In the genomic region with DNA sequence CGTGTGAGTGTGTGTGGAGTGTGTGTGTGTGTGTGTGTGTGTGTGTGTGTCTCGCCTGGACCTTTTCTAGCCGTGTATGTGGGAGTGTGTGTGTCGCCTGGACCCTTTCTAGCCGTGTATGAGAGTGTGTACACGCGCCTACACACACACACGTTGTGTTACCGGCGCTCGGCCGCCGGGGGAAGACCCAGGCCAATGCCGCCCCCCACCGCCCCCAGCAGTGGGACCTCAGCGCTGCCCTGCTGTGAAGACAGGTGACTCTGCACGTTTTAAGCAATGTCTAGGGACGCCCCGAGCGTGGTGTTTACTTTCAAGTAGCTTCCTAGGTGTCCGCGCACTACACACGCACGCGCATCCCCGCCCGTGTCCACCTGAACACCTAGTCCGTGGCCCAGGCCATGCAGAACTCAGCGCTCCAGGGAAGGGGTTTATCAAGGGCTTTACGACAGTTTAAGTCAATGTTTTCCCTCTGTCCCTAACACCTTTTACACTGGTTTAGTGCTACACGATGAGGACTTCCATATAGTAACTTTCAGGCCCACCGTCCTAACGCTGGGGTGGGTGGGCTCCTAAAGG, we compare ENCODE assay signal across 8 cellular contexts. TPM values are rescaled to one million over a fixed set of nuclear protein-coding genes. Genes with fewer than 3 reads are reported as not detected.
DNase-seq lines count a peak whose midpoint lies in the region; ATAC-seq and TF ChIP-seq lines count a peak whose summit lies in the region.

No MANE protein-coding gene starts in this region.

- DNase-seq in CD4-positive, CD25-positive, alpha-beta regulatory T cell = peak in 2 of 3 donors; percentile 26 to 58
- DNase-seq in NAMALWA (ENCODE audit: low spot score) (peak; percentile 41), suprapubic skin (ENCODE audit: low spot score in 2 of 2) (peak; percentile 76 to 84)
- peak; percentile 62 for DNase-seq in activated CD4-positive, alpha-beta T cell treated with anti-CD3 and anti-CD28 coated beads for 48 hours

- H3K4me3 ChIP-seq in CD4-positive, CD25-positive, alpha-beta regulatory T cell (ENCODE audit: low read depth, low read length) = peak overlapping the region; percentile 45
- peak overlapping the region; percentile 35 for H3K4me3 ChIP-seq in ectodermal cell (ENCODE audit: insufficient read depth, low read depth, low read length)
- H3K4me3 ChIP-seq in mesodermal cell (ENCODE audit: extremely low read depth, insufficient read depth, low read length, poor library complexity, severe bottlenecking) = peak overlapping the region; percentile 43
- H3K4me3 ChIP-seq in suprapubic skin = peak overlapping the region; percentile 81

- peak overlapping the region; percentile 53 for H3K27ac ChIP-seq in CD4-positive, CD25-positive, alpha-beta regulatory T cell (ENCODE audit: insufficient read depth, low read length, poor library complexity, severe bottlenecking)
- H3K27ac ChIP-seq in ectodermal cell (ENCODE audit: insufficient read depth, low read depth, low read length, poor library complexity, severe bottlenecking) (no peak overlapping the region), mesodermal cell (ENCODE audit: low read depth, low read length, severe bottlenecking) (peak overlapping the region; percentile 49), suprapubic skin (peak overlapping the region; percentile 85)

- no peak for TF ChIP-seq POLR2A in suprapubic skin (IDR thresholded peaks at IDR 0.05)

- peak overlapping the region; percentile 56 to 95 (median 90) for H3K27ac Mint-ChIP-seq in CD4-positive, CD25-positive, alpha-beta regulatory T cell

- peaks cover 0 to 2% (median 0%) of the 10 kb centered on the region in 7 donors for H3K9me3 Mint-ChIP-seq in CD4-positive, CD25-positive, alpha-beta regulatory T cell

- no peaks in the 10 kb centered on the region for H3K9me3 ChIP-seq in CD4-positive, CD25-positive, alpha-beta regulatory T cell (ENCODE audit: control insufficient read depth in 2 of 2, low read length in 2 of 2)
- H3K9me3 ChIP-seq in ectodermal cell (ENCODE audit: control insufficient read depth, low read length) (no peaks in the 10 kb centered on the region), mesodermal cell (ENCODE audit: control insufficient read depth, low read length) (no peaks in the 10 kb centered on the region), suprapubic skin (no peaks in the 10 kb centered on the region)

- H3K36me3 ChIP-seq in CD4-positive, CD25-positive, alpha-beta regulatory T cell (ENCODE audit: control insufficient read depth, insufficient read depth, low read length) = no peaks in the 10 kb centered on the region
- H3K36me3 ChIP-seq in ectodermal cell (ENCODE audit: control insufficient read depth, insufficient read depth, low read length) (no peaks in the 10 kb centered on the region), mesodermal cell (ENCODE audit: control insufficient read depth, insufficient read depth, low read length) (no peaks in the 10 kb centered on the region), suprapubic skin (no peaks in the 10 kb centered on the region)

- peaks cover 5% of the 10 kb centered on the region for H3K27me3 Mint-ChIP-seq in CD4-positive, CD25-positive, alpha-beta regulatory T cell

- ATAC-seq in CD4-positive, CD25-positive, alpha-beta regulatory T cell (ENCODE audit: low read depth in 2 of 2) = no peak
- ATAC-seq in GM21526 (IDR thresholded peaks at IDR 0.05; ENCODE audit: low FRiP score, unreplicated experiment) (peak; percentile 3), GM18861 (IDR thresholded peaks at IDR 0.05; ENCODE audit: unreplicated experiment) (no peak)

- WGBS in ectodermal cell, 2 experiments = 33 to 34% methylated on average over 33 of the region's 33 CpGs
- WGBS in mesodermal cell (ENCODE audit: insufficient coverage in 2 of 2), 2 experiments = 43 to 51% methylated on average over 21 to 31 of the region's 33 CpGs
- 23% methylated on average over 23 of the region's 33 CpGs for WGBS in suprapubic skin

- H3K27me3 ChIP-seq in CD4-positive, CD25-positive, alpha-beta regulatory T cell (ENCODE audit: control insufficient read depth, insufficient read depth, low read length) = no peaks in the 10 kb centered on the region
- H3K27me3 ChIP-seq in ectodermal cell (ENCODE audit: control insufficient read depth, insufficient read depth, low read length, poor library complexity, severe bottlenecking) (peaks cover 41% of the 10 kb centered on the region), suprapubic skin (no peaks in the 10 kb centered on the region)

- peaks cover 4% of the 10 kb centered on the region for H3K36me3 Mint-ChIP-seq in CD4-positive, CD25-positive, alpha-beta regulatory T cell

- H3K4me3 Mint-ChIP-seq in CD4-positive, CD25-positive, alpha-beta regulatory T cell = peak overlapping the region; percentile 89 to 96 (median 92)

- TF ChIP-seq CTCF in suprapubic skin (IDR thresholded peaks at IDR 0.05) = no peak

- peaks cover 9 to 41% (median 27%) of the 10 kb centered on the region in 4 donors for H3K4me1 Mint-ChIP-seq in CD4-positive, CD25-positive, alpha-beta regulatory T cell

- H3K4me1 ChIP-seq in CD4-positive, CD25-positive, alpha-beta regulatory T cell (ENCODE audit: control insufficient read depth, insufficient read depth, low read length, poor library complexity, severe bottlenecking) = peaks cover 41% of the 10 kb centered on the region
- H3K4me1 ChIP-seq in ectodermal cell (ENCODE audit: control insufficient read depth, insufficient read depth, low read length) (peaks cover 9% of the 10 kb centered on the region), mesodermal cell (ENCODE audit: control insufficient read depth, insufficient read depth, low read length, poor library complexity, severe bottlenecking) (peaks cover 7% of the 10 kb centered on the region), suprapubic skin (peaks cover 47% of the 10 kb centered on the region)

- TF ChIP-seq EP300 in suprapubic skin (IDR thresholded peaks at IDR 0.05) = no peak

RNA-seq across cellular contexts. Expression of gene BCL2, which starts 1.2 kb away (rescaled TPM):
- 125 TPM for total RNA-seq in CD4-positive, CD25-positive, alpha-beta regulatory T cell
- 10 to 100 TPM; 19.1 to 39.0 (median 29.5) TPM for polyA plus RNA-seq in CD4-positive, CD25-positive, alpha-beta regulatory T cell
- 2.9 TPM for polyA plus RNA-seq in ectodermal cell (2013, experiment 1 of 4)
- polyA plus RNA-seq in ectodermal cell (2013, experiment 2 of 4) = 3.2 TPM
- 3.4 TPM for polyA plus RNA-seq in ectodermal cell (2013, experiment 3 of 4)
- polyA plus RNA-seq in ectodermal cell (2013, experiment 4 of 4) = 3.2 TPM
- 3.8 TPM for polyA plus RNA-seq in mesodermal cell (2013, experiment 1 of 2)
- 2.5 TPM for polyA plus RNA-seq in mesodermal cell (2013, experiment 2 of 2)
- total RNA-seq in suprapubic skin = 10 to 100 TPM; 10.7 to 37.3 (median 24.2) TPM

RNA-seq across cellular contexts. Expression of gene KDSR, which starts 46.2 kb away (rescaled TPM):
- 42.0 TPM for total RNA-seq in CD4-positive, CD25-positive, alpha-beta regulatory T cell
- polyA plus RNA-seq in CD4-positive, CD25-positive, alpha-beta regulatory T cell = 100 to 1,000 TPM in 3 of 4 donors, 10 to 100 TPM in 1; 99.8 to 119 (median 106) TPM
- polyA plus RNA-seq in ectodermal cell (2013, experiment 1 of 4) = 31.2 TPM
- 31.5 TPM for polyA plus RNA-seq in ectodermal cell (2013, experiment 2 of 4)
- polyA plus RNA-seq in ectodermal cell (2013, experiment 3 of 4) = 30.9 TPM
- 34.1 TPM for polyA plus RNA-seq in ectodermal cell (2013, experiment 4 of 4)
- polyA plus RNA-seq in mesodermal cell (2013, experiment 1 of 2) = 45.3 TPM
- 35.5 TPM for polyA plus RNA-seq in mesodermal cell (2013, experiment 2 of 2)
- 100 to 1,000 TPM in 1 of 4 donors, 10 to 100 TPM in 3; 65.4 to 115 (median 79.7) TPM for total RNA-seq in suprapubic skin
